ENCODE assay signal across 9 cellular contexts in genomic region chr18:68735498-68736343, GRCh38. TPM values are rescaled to one million over a fixed set of nuclear protein-coding genes. Genes with fewer than 3 reads are reported as not detected.
A peak's percentile ranks its signal among the peaks of the same experiment; 100 is the strongest.
DNase-seq lines count a peak whose midpoint lies in the region; ATAC-seq, FAIRE-seq and TF ChIP-seq lines count a peak whose summit lies in the region.
"Had no signal": no experiment of that assay in that cellular context is flagged by ENCODE, and none has a peak within 500 bp of the region (broad histone marks: within the 10 kb centered on the region; RNA-seq: fewer than 3 reads in every experiment).

No MANE protein-coding gene starts in this region.

- H3K27ac ChIP-seq in breast epithelium: no peak overlapping the region
- no peak overlapping the region for H3K27ac ChIP-seq in HepG2 (ENCODE audit: extremely low read length, insufficient read depth, low read length)
- H3K27ac ChIP-seq: skin epidermis had no signal

- H3K4me3 ChIP-seq in breast epithelium: no peak overlapping the region
- H3K4me3 ChIP-seq in HepG2 (replicated peaks in 1 of 3; ENCODE audit: insufficient read depth in 1 of 3, low read depth in 2 of 3, low read length in 3 of 3): no peak overlapping the region
- no peak overlapping the region for H3K4me3 ChIP-seq in lower leg skin (ENCODE audit: low read depth, poor library complexity, severe bottlenecking)
- H3K4me3 ChIP-seq: skin epidermis had no signal

- TF ChIP-seq RAD21 in HepG2 (CRISPR knock-in tag; IDR thresholded peaks at IDR 0.05): peak; percentile 59

- TF ChIP-seq POLR2A in breast epithelium (IDR thresholded peaks at IDR 0.05): no peak
- no peak for TF ChIP-seq POLR2A in HepG2 (IDR thresholded peaks at IDR 0.05; ENCODE audit: insufficient read depth in 1 of 2, low read depth in 2 of 2, low read length in 2 of 2)
- TF ChIP-seq POLR2A in lower leg skin (IDR thresholded peaks at IDR 0.05): no peak

- no peaks in the 10 kb centered on the region for H3K4me1 Mint-ChIP-seq in activated T-helper 1 cell treated with anti-CD3 and anti-CD28 coated beads, Interleukin-12 subunit alpha, Interleukin-12 subunit beta, Interleukin-2, Interleukin-4 antibody, amounts not matched to agents 30 ng/mL and 10 ng/mL and 1 ng/mL, durations not matched to agents 14 hours and 24 hours and 36 hours (ENCODE audit: low read depth)

- TF ChIP-seq EP300 in HepG2 (IDR thresholded peaks at IDR 0.05; ENCODE audit: low read depth in 2 of 2, low read length in 2 of 2): no peak
- TF ChIP-seq EP300 in HepG2 (CRISPR knock-in tag; IDR thresholded peaks at IDR 0.05; ENCODE audit: borderline replicate concordance): no peak

- DNase-seq in DMS153 treated with DMSO at 0.1 percent for 48 hours (lab: John Stamatoyannopoulos, UW; ENCODE audit: unreplicated experiment) (peak; percentile 20), NCI-H446 treated with DMSO at 0.1 percent for 48 hours (lab: John Stamatoyannopoulos, UW) (peak; percentile 3), breast epithelium (ENCODE audit: low spot score in 2 of 2) (no peak), HepG2 (ENCODE audit: low spot score) (peak; percentile 28), lower leg skin (ENCODE audit: low spot score in 2 of 2) (no peak)
- no peak for DNase-seq in activated T-helper 1 cell treated with anti-CD3 and anti-CD28 coated beads, Interleukin-12 subunit alpha, Interleukin-12 subunit beta, Interleukin-2, Interleukin-4 antibody, amounts not matched to agents 30 ng/mL and 10 ng/mL and 1 ng/mL, durations not matched to agents 14 hours and 24 hours and 36 hours (ENCODE audit: low spot score)

- POLR2A ChIA-PET in HepG2 (lab: Yijun Ruan, JAX): no interaction called here

- no peaks in the 10 kb centered on the region for H4K20me1 ChIP-seq in HepG2 (ENCODE audit: insufficient read depth, low read length)

- no peaks in the 10 kb centered on the region for H3K27me3 Mint-ChIP-seq in activated T-helper 1 cell treated with anti-CD3 and anti-CD28 coated beads, Interleukin-12 subunit alpha, Interleukin-12 subunit beta, Interleukin-2, Interleukin-4 antibody, amounts not matched to agents 30 ng/mL and 10 ng/mL and 1 ng/mL, durations not matched to agents 14 hours and 24 hours and 36 hours (ENCODE audit: insufficient read depth)

- TF ChIP-seq CTCF in breast epithelium (IDR thresholded peaks at IDR 0.05): peak; percentile 16 to 71 (median 39)
- TF ChIP-seq CTCF in HepG2 (CRISPR knock-in tag; IDR thresholded peaks at IDR 0.05): peak; percentile 75
- no peak for TF ChIP-seq CTCF in lower leg skin (IDR thresholded peaks at IDR 0.05)

- no peak overlapping the region for H3K27ac Mint-ChIP-seq in activated T-helper 1 cell treated with anti-CD3 and anti-CD28 coated beads, Interleukin-12 subunit alpha, Interleukin-12 subunit beta, Interleukin-2, Interleukin-4 antibody, amounts not matched to agents 30 ng/mL and 10 ng/mL and 1 ng/mL, durations not matched to agents 14 hours and 24 hours and 36 hours

- peak; percentile 66 for FAIRE-seq in HepG2 (lab: Jason Lieb, UNC)

- intact Hi-C loops in breast epithelium (cut with DNase I; ENCODE audit: low total_unique reads) (no loop called here), HepG2 (cut with micrococcal nuclease; ENCODE audit: unreplicated experiment) (loop anchor here (1.0 kb wide), 2 partner anchors 75 to 1518 kb away; no protein-coding TSS in a partner anchor), lower leg skin (cut with DNase I; ENCODE audit: low total_unique reads) (loop anchor here (10.0 kb wide), 1 partner anchor 1521 kb away; no protein-coding TSS in a partner anchor)
- intact Hi-C loops in activated T-helper 1 cell treated with anti-CD3 and anti-CD28 coated beads, Interleukin-12 subunit alpha, Interleukin-12 subunit beta, Interleukin-2, Interleukin-4 antibody, amounts not matched to agents 30 ng/mL and 10 ng/mL and 1 ng/mL, durations not matched to agents 14 hours and 24 hours and 36 hours (cut with micrococcal nuclease): loop anchor here (1.0 to 5.0 kb wide), 4 partner anchors 21 to 1518 kb away; partner anchors contain the start of gene TMX3

- peak; percentile 88 for ATAC-seq in GM19372 (IDR thresholded peaks at IDR 0.05; ENCODE audit: low read depth, unreplicated experiment)
- ATAC-seq in HG03175 (IDR thresholded peaks at IDR 0.05; ENCODE audit: unreplicated experiment): peak; percentile 84
- ATAC-seq in HepG2: peak; percentile 80

- H3K9ac ChIP-seq in HepG2 (ENCODE audit: insufficient read depth, low read depth, low read length): no peak overlapping the region

- H3K9me3 ChIP-seq in breast epithelium: no peaks in the 10 kb centered on the region
- H3K9me3 ChIP-seq in HepG2 (ENCODE audit: low read length): no peaks in the 10 kb centered on the region

- H2AFZ ChIP-seq in HepG2 (ENCODE audit: low read length): no peak overlapping the region

- H3K79me2 ChIP-seq in HepG2 (ENCODE audit: insufficient read depth, low read length): no peaks in the 10 kb centered on the region

- H3K4me2 ChIP-seq in HepG2 (ENCODE audit: low read depth, low read length): no peak overlapping the region

- no peaks in the 10 kb centered on the region for H3K9me3 Mint-ChIP-seq in activated T-helper 1 cell treated with anti-CD3 and anti-CD28 coated beads, Interleukin-12 subunit alpha, Interleukin-12 subunit beta, Interleukin-2, Interleukin-4 antibody, amounts not matched to agents 30 ng/mL and 10 ng/mL and 1 ng/mL, durations not matched to agents 14 hours and 24 hours and 36 hours

- WGBS in HepG2 (ENCODE audit: low lambda C conversion rate): 55% methylated on average over 3 of the region's 3 CpGs
- WGBS in lower leg skin, 2 donors: 22 to 28% methylated on average over 3 of the region's 3 CpGs

- H3K4me1 ChIP-seq in breast epithelium: no peaks in the 10 kb centered on the region
- no peaks in the 10 kb centered on the region for H3K4me1 ChIP-seq in HepG2 (ENCODE audit: insufficient read depth, low read length)

- BruUV-seq in HepG2 (replicated peaks; lab: Mats Ljungman, UMichigan): no TSS peak

- H3K4me3 Mint-ChIP-seq in activated T-helper 1 cell treated with anti-CD3 and anti-CD28 coated beads, Interleukin-12 subunit alpha, Interleukin-12 subunit beta, Interleukin-2, Interleukin-4 antibody, amounts not matched to agents 30 ng/mL and 10 ng/mL and 1 ng/mL, durations not matched to agents 14 hours and 24 hours and 36 hours: no peak overlapping the region

- H3K36me3 Mint-ChIP-seq in activated T-helper 1 cell treated with anti-CD3 and anti-CD28 coated beads, Interleukin-12 subunit alpha, Interleukin-12 subunit beta, Interleukin-2, Interleukin-4 antibody, amounts not matched to agents 30 ng/mL and 10 ng/mL and 1 ng/mL, durations not matched to agents 14 hours and 24 hours and 36 hours (ENCODE audit: low read depth): no peaks in the 10 kb centered on the region

- H3K36me3 ChIP-seq in breast epithelium (no peaks in the 10 kb centered on the region), HepG2 (replicated peaks in 1 of 2; ENCODE audit: control insufficient read depth in 1 of 2, insufficient read depth in 2 of 2, low read length in 2 of 2) (no peaks in the 10 kb centered on the region)

- in situ Hi-C loops in HepG2 (cut with HindIII; ENCODE audit: extremely low pct_ligation_motif_present, low pct_unique_long_range_greater_than_20kb): no loop called here

- no peaks in the 10 kb centered on the region for H3K27me3 ChIP-seq in breast epithelium
- H3K27me3 ChIP-seq in HepG2 (ENCODE audit: control insufficient read depth in 1 of 2, insufficient read depth in 2 of 2, low read length in 2 of 2): no peaks in the 10 kb centered on the region

- CTCF ChIA-PET in HepG2 (lab: Yijun Ruan, JAX; ENCODE audit: low intra/inter-chr PET ratio, low total read pairs): interaction anchor here (1.6 kb wide), 1 partner anchor 1518 kb away, joined by 7 read pairs; no protein-coding TSS in a partner anchor

TF ChIP-seq in HepG2, 621 proteins besides CTCF, POLR2A, EP300 and RAD21:
- TF ChIP-seq MIXL1 (CRISPR knock-in tag; IDR thresholded peaks at IDR 0.05) (0 out of 2 replicates have a peak, but pooled peaks have one; percentile 18), SMC3 (IDR thresholded peaks at IDR 0.05; ENCODE audit: low read length) (peak; percentile 67), STAG1 (CRISPR knock-in tag; IDR thresholded peaks at IDR 0.05) (peak; percentile 81), ZNF652 (CRISPR knock-in tag; IDR thresholded peaks at IDR 0.05; ENCODE audit: borderline replicate concordance, low read depth) (peak; percentile 91), ZNF501 (CRISPR knock-in tag; IDR thresholded peaks at IDR 0.05) (no peak)

RNA-seq across cellular contexts. Expression of gene TMX3, which starts 20.8 kb away (rescaled TPM):
- 10 to 100 TPM; 41.0 to 55.3 (median 41.3) TPM for total RNA-seq in breast epithelium
- 11.6 and 25.0 TPM in 2 replicates for total RNA-seq in HepG2 (2016; rRNA removed; fragmentation: Illumina TruSeq; extraction: Trizol)
- 2.8 and 3.7 TPM in 2 replicates for total RNA-seq in HepG2 (2016; cell fraction: cytosol; rRNA removed; fragmentation: Illumina TruSeq; extraction: Trizol; ENCODE audit: low read depth)
- total RNA-seq in HepG2 (2016; cell fraction: insoluble cytoplasmic fraction; rRNA removed; fragmentation: Illumina TruSeq; extraction: Trizol): 11.6 and 25.0 TPM in 2 replicates
- total RNA-seq in HepG2 (2016; cell fraction: membrane; rRNA removed; fragmentation: Illumina TruSeq; extraction: Trizol): 5.9 and 6.3 TPM in 2 replicates
- 61.6 and 63.5 TPM in 2 replicates for total RNA-seq in HepG2 (2016; cell fraction: nucleus; rRNA removed; fragmentation: Illumina TruSeq; extraction: Trizol)
- 11.4 and 12.9 TPM in 2 replicates for polyA plus RNA-seq in HepG2 (2011; rRNA removed)
- 3.8 and 6.5 TPM in 2 replicates for polyA plus RNA-seq in HepG2 (2011; cell fraction: cytosol; rRNA removed)
- 26.3 and 30.8 TPM in 2 replicates for polyA plus RNA-seq in HepG2 (2011; cell fraction: nucleus; rRNA removed)
- 17.1 and 18.0 TPM in 2 replicates for polyA plus RNA-seq in HepG2 (2012)
- polyA plus RNA-seq in HepG2 (2016; cell fraction: cytosol; fragmentation: Illumina TruSeq; extraction: Trizol; ENCODE audit: low read depth): 0.63 and 0.97 TPM in 2 replicates
- polyA plus RNA-seq in HepG2 (2016; cell fraction: insoluble cytoplasmic fraction; fragmentation: Illumina TruSeq; extraction: Trizol; ENCODE audit: low read depth): 7.3 and 9.0 TPM in 2 replicates
- 2.0 and 2.1 TPM in 2 replicates for polyA plus RNA-seq in HepG2 (2016; cell fraction: membrane; fragmentation: Illumina TruSeq; extraction: Trizol; ENCODE audit: low read depth)
- polyA plus RNA-seq in HepG2 (2016; cell fraction: nucleus; fragmentation: Illumina TruSeq; extraction: Trizol; ENCODE audit: insufficient read depth, low read depth): 67.2 and 75.3 TPM in 2 replicates
- polyA minus RNA-seq in HepG2 (2011; rRNA and poly(A)+ RNA removed; ENCODE audit: low replicate concordance): 23.8 and 34.6 TPM in 2 replicates
- polyA minus RNA-seq in HepG2 (2011; cell fraction: cytosol; rRNA and poly(A)+ RNA removed): 14.5 and 21.2 TPM in 2 replicates
- polyA minus RNA-seq in HepG2 (2011; cell fraction: nucleus; rRNA and poly(A)+ RNA removed): 107 and 108 TPM in 2 replicates
- total RNA-seq in activated T-helper 1 cell treated with anti-CD3 and anti-CD28 coated beads, Interleukin-12 subunit alpha, Interleukin-12 subunit beta, Interleukin-2, Interleukin-4 antibody, amounts not matched to agents 30 ng/mL and 10 ng/mL and 1 ng/mL, durations not matched to agents 14 hours and 24 hours and 36 hours: 63.7 and 65.0 TPM in 2 replicates
- 10 to 100 TPM; 20.6 to 28.9 (median 23.4) TPM for total RNA-seq in lower leg skin

Comparison
In these comparisons a context has a peak if more than half of its experiments do, and no peak if none do; other contexts are left out.
1. DNase-seq: peak in DMS153 treated with DMSO at 0.1 percent for 48 hours (single experiment), NCI-H446 treated with DMSO at 0.1 percent for 48 hours (single experiment) and HepG2 (single experiment); none in breast epithelium (0 of 2), activated T-helper 1 cell treated with anti-CD3 and anti-CD28 coated beads, Interleukin-12 subunit alpha, Interleukin-12 subunit beta, Interleukin-2, Interleukin-4 antibody, amounts not matched to agents 30 ng/mL and 10 ng/mL and 1 ng/mL, durations not matched to agents 14 hours and 24 hours and 36 hours (single experiment) and lower leg skin (0 of 2).
2. CTCF ChIP-seq: peak in breast epithelium (3 of 3) and HepG2 (single experiment); none in lower leg skin (0 of 3).
3. Peak in every context shown above with its lines, with median percentiles within 50 percentile points of each other: ATAC-seq.